18 cellular contexts compared by ENCODE assay signal in the genomic region with DNA sequence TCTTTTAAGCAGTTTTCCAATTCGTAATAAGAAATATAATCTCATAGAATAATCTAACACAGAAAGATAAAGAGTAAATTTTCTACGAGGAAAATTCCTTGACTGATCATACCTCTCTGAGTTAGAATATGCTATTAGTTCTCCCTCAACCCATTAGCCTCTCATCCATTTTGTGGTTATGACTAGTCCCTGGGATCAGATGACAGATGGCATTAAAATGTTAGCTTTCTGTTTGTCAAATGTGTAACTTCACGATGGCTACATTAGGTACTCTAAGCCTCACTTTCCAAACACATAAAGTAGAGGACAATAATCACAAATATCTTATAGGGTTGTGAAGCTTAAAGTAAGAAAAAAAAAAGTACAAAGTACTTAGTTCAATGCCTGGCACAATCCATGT.
A peak's percentile ranks its signal among the peaks of the same experiment; 100 is the strongest.
DNase-seq lines count a peak whose midpoint lies in the region; ATAC-seq and TF ChIP-seq lines count a peak whose summit lies in the region.
"Had no signal": no experiment of that assay in that cellular context is flagged by ENCODE, and none has a peak within 500 bp of the region (broad histone marks: within the 10 kb centered on the region; RNA-seq: fewer than 3 reads in every experiment).

No MANE protein-coding gene starts in this region.

- intact Hi-C loops in Right ventricle myocardium inferior (cut with DNase I): loop anchor here (5.0 kb wide), 1 partner anchor 65 kb away; no protein-coding TSS in a partner anchor

- H3K36me3 ChIP-seq in suprapubic skin: peaks cover 22% of the 10 kb centered on the region
- H3K36me3 ChIP-seq: BE2C had no signal

- H3K4me1 ChIP-seq in suprapubic skin: no peaks in the 10 kb centered on the region
- H3K4me1 ChIP-seq: gastroesophageal sphincter had no signal

- no peak for ATAC-seq in Right ventricle myocardium inferior
- ATAC-seq: gastroesophageal sphincter, HCT116 had no signal

- no peak overlapping the region for H3K27ac Mint-ChIP-seq in osteocyte (ENCODE audit: unreplicated experiment)
- H3K27ac Mint-ChIP-seq: progenitor cell of endocrine pancreas had no signal

- H3K9me3 ChIP-seq in suprapubic skin: no peaks in the 10 kb centered on the region
- H3K9me3 ChIP-seq: BE2C, gastroesophageal sphincter, thoracic aorta had no signal

- no peak overlapping the region for H3K4me3 Mint-ChIP-seq in osteocyte (ENCODE audit: unreplicated experiment)

- H3K4me3 ChIP-seq in suprapubic skin: no peak overlapping the region
- H3K4me3 ChIP-seq: gastroesophageal sphincter, lung, thoracic aorta had no signal

- TF ChIP-seq POLR2A in suprapubic skin (IDR thresholded peaks at IDR 0.05): no peak

- DNase-seq in A172 (ENCODE audit: low spot score): peak; percentile 31
- DNase-seq in HPDE6-E6E7 (ENCODE audit: extremely low spot score): peak; percentile 37
- DNase-seq in SW480 (ENCODE audit: low spot score): peak; percentile 27
- peak; percentile 55 for DNase-seq in hepatic stellate cell (ENCODE audit: low spot score)
- no peak for DNase-seq in osteocyte (ENCODE audit: extremely low spot score, unreplicated experiment)
- no peak for DNase-seq in Right ventricle myocardium inferior (ENCODE audit: missing footprints)
- DNase-seq in Ammon's horn (ENCODE audit: low spot score): no peak
- DNase-seq in suprapubic skin (ENCODE audit: low spot score in 2 of 2): no peak
- DNase-seq: activated CD4-positive, alpha-beta T cell treated with anti-CD3 and anti-CD28 coated beads for 4 hours; activated effector memory CD4-positive, alpha-beta T cell treated with Interleukin-2 at 50 U/mL for 16 hours; BE2C; cerebellar nuclear complex; NCI-H446 had no signal

- H3K36me3 Mint-ChIP-seq in osteocyte (ENCODE audit: unreplicated experiment): peaks cover 9% of the 10 kb centered on the region

- no peaks in the 10 kb centered on the region for H3K9me3 Mint-ChIP-seq in osteocyte (ENCODE audit: unreplicated experiment)

- H3K4me1 Mint-ChIP-seq in osteocyte (ENCODE audit: unreplicated experiment): peaks cover 12% of the 10 kb centered on the region

- TF ChIP-seq CTCF in osteocyte (IDR thresholded peaks at IDR 0.05) (no peak), suprapubic skin (IDR thresholded peaks at IDR 0.05) (no peak)

- 83% methylated on average over 3 of the region's 3 CpGs for WGBS in suprapubic skin

- no peak for TF ChIP-seq EP300 in suprapubic skin (IDR thresholded peaks at IDR 0.05)

- no peaks in the 10 kb centered on the region for H3K27me3 Mint-ChIP-seq in osteocyte (ENCODE audit: unreplicated experiment)
- H3K27me3 Mint-ChIP-seq: progenitor cell of endocrine pancreas had no signal

- H3K27me3 ChIP-seq in suprapubic skin: no peaks in the 10 kb centered on the region
- H3K27me3 ChIP-seq: BE2C, gastroesophageal sphincter had no signal

- H3K27ac ChIP-seq in suprapubic skin: no peak overlapping the region
- H3K27ac ChIP-seq: gastroesophageal sphincter, thoracic aorta had no signal

Comparison
In these comparisons a context has a peak if more than half of its experiments do, and no peak if none do; other contexts are left out.
1. DNase-seq: peak in A172 (single experiment), HPDE6-E6E7 (single experiment), SW480 (single experiment) and hepatic stellate cell (single experiment); none in osteocyte (single experiment), Right ventricle myocardium inferior (single experiment), Ammon's horn (single experiment) and suprapubic skin (0 of 2).